In genomic region chr5:173278172-173278571, GRCh38 we compare ENCODE assay signal across 20 cellular contexts. TPM values are rescaled to one million over a fixed set of nuclear protein-coding genes. Genes with fewer than 3 reads are reported as not detected.
"Had no signal": no experiment of that assay in that cellular context is flagged by ENCODE, and none has a peak within 500 bp of the region (broad histone marks: within the 10 kb centered on the region; RNA-seq: fewer than 3 reads in every experiment).

No MANE protein-coding gene starts in this region.

- H3K4me3 ChIP-seq: suprapubic skin, transverse colon, uterus had no signal

- H3K36me3 ChIP-seq: suprapubic skin, transverse colon, uterus had no signal

- H3K9me3 ChIP-seq: suprapubic skin, transverse colon, uterus had no signal

- H3K27ac ChIP-seq: suprapubic skin, transverse colon, uterus had no signal

- DNase-seq: activated CD4-positive, alpha-beta T cell treated with anti-CD3 and anti-CD28 coated beads, Interleukin-2, amount 10 ng/mL, durations not matched to agents 24 days and 14 days; activated CD8-positive, alpha-beta T cell treated with anti-CD3 and anti-CD28 coated beads for 36 hours; activated naive CD4-positive, alpha-beta T cell; activated naive CD8-positive, alpha-beta T cell treated with anti-CD3 and anti-CD28 coated beads for 36 hours; activated T-cell treated with anti-CD3 and anti-CD28 coated beads, Interleukin-2, amount 50 U/mL, for 1 hour; amniotic stem cell; effector memory CD8-positive, alpha-beta T cell; foreskin melanocyte; small intestine; stimulated activated CD4-positive, alpha-beta T cell treated with anti-CD3 and anti-CD28 coated beads, Interleukin-15, amount 100 ng/mL, for 24 hours; stimulated activated CD4-positive, alpha-beta T cell treated with anti-CD3 and anti-CD28 coated beads, Interleukin-2, amount 100 ng/mL, for 48 hours; stimulated activated naive CD8-positive, alpha-beta T cell treated with anti-CD3 and anti-CD28 coated beads, Interleukin-15, amount 100 ng/mL, for 72 hours; T-helper 1 cell; transverse colon; uterus had no signal

- FAIRE-seq: small intestine had no signal

- ATAC-seq: activated CD8-positive, alpha-beta T cell treated with anti-CD3 and anti-CD28 coated beads for 36 hours; activated T-helper 17 cell treated with anti-CD3 and anti-CD28 coated beads, Interleukin-2, amount 50 U/mL, for 72 hours; effector memory CD8-positive, alpha-beta T cell; stimulated activated naive CD8-positive, alpha-beta T cell treated with anti-CD3 and anti-CD28 coated beads, Interleukin-15, amount 100 ng/mL, for 72 hours had no signal

- H3K27me3 ChIP-seq: uterus had no signal

- H3K4me1 ChIP-seq: uterus had no signal

RNA-seq across cellular contexts. Expression of gene NKX2-5, which starts 43.2 kb away (rescaled TPM):
- total RNA-seq: activated CD4-positive, alpha-beta T cell treated with anti-CD3 and anti-CD28 coated beads, Interleukin-2, amount 10 ng/mL, durations not matched to agents 24 days and 14 days; activated T-helper 17 cell treated with anti-CD3 and anti-CD28 coated beads, Interleukin-2, amount 50 U/mL, for 72 hours; kidney epithelial cell; liver; suprapubic skin; transverse colon; uterus had no signal
- polyA plus RNA-seq: liver, neural cell had no signal
